27 cellular contexts compared by ENCODE assay signal in the genomic region with DNA sequence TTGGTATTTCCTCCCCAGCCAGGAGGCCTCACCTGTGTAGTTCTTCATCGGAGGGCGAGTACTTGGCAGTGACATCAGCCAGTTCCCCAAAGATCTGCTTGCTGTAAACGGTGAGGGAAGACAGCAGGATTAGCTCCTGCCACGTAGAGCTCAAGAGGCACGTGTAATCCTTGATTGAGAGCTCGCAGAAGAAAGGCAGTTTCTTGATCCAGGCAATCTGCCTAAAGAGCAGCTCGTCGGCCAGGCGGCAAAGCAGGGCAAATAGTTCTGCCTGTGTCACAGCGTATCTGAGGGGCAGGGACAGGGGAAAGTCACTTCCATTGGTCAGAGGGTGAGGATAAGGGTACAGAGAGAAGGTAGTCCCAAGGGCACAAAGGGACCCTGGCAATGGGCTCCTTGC. TPM values are rescaled to one million over a fixed set of nuclear protein-coding genes. Genes with fewer than 3 reads are reported as not detected.
"Had no signal": no experiment of that assay in that cellular context is flagged by ENCODE, and none has a peak within 500 bp of the region (broad histone marks: within the 10 kb centered on the region; RNA-seq: fewer than 3 reads in every experiment).

No MANE protein-coding gene starts in this region.

- ATAC-seq: left colon; left ventricle myocardium superior; psoas muscle; stimulated activated naive B cell treated with anti-CD40 and anti-IgM and Interleukin-4, amounts not matched to agents 10 μg/mL and 1 μg/mL and 100 μg/mL, for 72 hours; stimulated activated naive CD8-positive, alpha-beta T cell treated with anti-CD3 and anti-CD28 coated beads, Interleukin-15, amount 100 ng/mL, for 72 hours had no signal

- H3K36me3 ChIP-seq: colonic mucosa, right atrium auricular region had no signal

- H3K27ac ChIP-seq: colonic mucosa, parathyroid adenoma, psoas muscle, right atrium auricular region, sigmoid colon, skin epidermis, testis, tibial nerve had no signal

- H2AFZ ChIP-seq: parathyroid adenoma had no signal

- H3K4me3 Mint-ChIP-seq: nephron; stimulated activated naive B cell treated with anti-CD40 and anti-IgM and Interleukin-4, amounts not matched to agents 10 μg/mL and 1 μg/mL and 100 μg/mL, for 72 hours; stimulated activated naive CD8-positive, alpha-beta T cell treated with anti-CD3 and anti-CD28 coated beads, Interleukin-15, amount 100 ng/mL, for 72 hours had no signal

- H3K4me3 ChIP-seq: colonic mucosa, lung, psoas muscle, right atrium auricular region, sigmoid colon, skin epidermis, testis, tibial nerve had no signal

- H3K9ac ChIP-seq: parathyroid adenoma had no signal

- DNase-seq: colonic mucosa; dermis blood vessel endothelial cell; foreskin melanocyte; head of caudate nucleus; hippocampal formation; left colon; left ventricle myocardium superior; mesenchymal stem cell; naive B cell; psoas muscle; sigmoid colon; stimulated activated CD4-positive, alpha-beta T cell treated with anti-CD3 and anti-CD28 coated beads, Interleukin-2, amount 100 ng/mL, for 24 hours; stimulated activated CD4-positive, alpha-beta T cell treated with anti-CD3 and anti-CD28 coated beads, Interleukin-4, amount 100 ng/mL, for 4 hours; stimulated activated naive B cell treated with anti-CD40 and anti-IgM and Interleukin-4, amounts not matched to agents 10 μg/mL and 1 μg/mL and 100 μg/mL, for 72 hours; stimulated activated naive CD8-positive, alpha-beta T cell treated with anti-CD3 and anti-CD28 coated beads, Interleukin-15, amount 100 ng/mL, for 72 hours; testis had no signal

- H3K27me3 ChIP-seq: colonic mucosa, right atrium auricular region, sigmoid colon, testis, tibial nerve had no signal

- H3K4me1 ChIP-seq: colonic mucosa, parathyroid adenoma, psoas muscle, right atrium auricular region, sigmoid colon, testis had no signal

- H3K36me3 Mint-ChIP-seq: naive B cell had no signal

- H3K27ac Mint-ChIP-seq: nephron; stimulated activated naive B cell treated with anti-CD40 and anti-IgM and Interleukin-4, amounts not matched to agents 10 μg/mL and 1 μg/mL and 100 μg/mL, for 72 hours; stimulated activated naive CD8-positive, alpha-beta T cell treated with anti-CD3 and anti-CD28 coated beads, Interleukin-15, amount 100 ng/mL, for 72 hours had no signal

- H3K27me3 Mint-ChIP-seq: naive B cell; stimulated activated naive B cell treated with anti-CD40 and anti-IgM and Interleukin-4, amounts not matched to agents 10 μg/mL and 1 μg/mL and 100 μg/mL, for 72 hours; stimulated activated naive CD8-positive, alpha-beta T cell treated with anti-CD3 and anti-CD28 coated beads, Interleukin-15, amount 100 ng/mL, for 72 hours had no signal

- H3K9me3 Mint-ChIP-seq: naive B cell; nephron; stimulated activated naive B cell treated with anti-CD40 and anti-IgM and Interleukin-4, amounts not matched to agents 10 μg/mL and 1 μg/mL and 100 μg/mL, for 72 hours; stimulated activated naive CD8-positive, alpha-beta T cell treated with anti-CD3 and anti-CD28 coated beads, Interleukin-15, amount 100 ng/mL, for 72 hours had no signal

- H3K9me3 ChIP-seq: colonic mucosa, psoas muscle, right atrium auricular region, sigmoid colon, testis, tibial nerve had no signal

- H3K79me2 ChIP-seq: parathyroid adenoma had no signal

- H3K4me1 Mint-ChIP-seq: naive B cell; nephron; stimulated activated naive B cell treated with anti-CD40 and anti-IgM and Interleukin-4, amounts not matched to agents 10 μg/mL and 1 μg/mL and 100 μg/mL, for 72 hours; stimulated activated naive CD8-positive, alpha-beta T cell treated with anti-CD3 and anti-CD28 coated beads, Interleukin-15, amount 100 ng/mL, for 72 hours had no signal

RNA-seq across cellular contexts. Expression of a gene that starts 28.6 kb away (rescaled TPM):
- total RNA-seq: dermis blood vessel endothelial cell, endothelial cell of umbilical vein, kidney epithelial cell, left colon, left ventricle myocardium superior, omental fat pad, right atrium auricular region, sigmoid colon, subcutaneous adipose tissue, tibial nerve, ureter had no signal
- polyA plus RNA-seq: endothelial cell of umbilical vein had no signal
